Comparison of ENCODE assay signal across 25 cellular contexts in genomic region chr19:41689993-41690800, GRCh38. TPM values are rescaled to one million over a fixed set of nuclear protein-coding genes. Genes with fewer than 3 reads are reported as not detected.
"Had no signal": no experiment of that assay in that cellular context is flagged by ENCODE, and none has a peak within 500 bp of the region (broad histone marks: within the 10 kb centered on the region; RNA-seq: fewer than 3 reads in every experiment).

No MANE protein-coding gene starts in this region.

- H3K27me3 ChIP-seq: transverse colon, vagina had no signal

- H3K4me1 Mint-ChIP-seq: activated naive CD8-positive, alpha-beta T cell treated with anti-CD3 and anti-CD28 coated beads for 36 hours; mesothelial cell of epicardium had no signal

- H3K27ac ChIP-seq: left ventricle myocardium inferior, prostate gland, transverse colon, vagina had no signal

- H3K27ac Mint-ChIP-seq: activated naive CD8-positive, alpha-beta T cell treated with anti-CD3 and anti-CD28 coated beads for 36 hours; activated T-helper 2 cell treated with anti-CD3 and anti-CD28 coated beads, Interferon-gamma antibody, Interleukin-2, Interleukin-4, amounts not matched to agents 10 μg/mL and 5 μg/mL and 100 μg/mL, durations not matched to agents 14 hours and 24 hours and 36 hours; mesothelial cell of epicardium; natural killer cell treated with Interleukin-12 subunit alpha and Interleukin-12 subunit beta and Interleukin-15 and Interleukin-18, amount 100 ng/mL, for 72 hours; stimulated activated effector memory CD8-positive, alpha-beta T cell treated with anti-CD3 and anti-CD28 coated beads, Interleukin-12 subunit alpha, Interleukin-12 subunit beta, amount 100 ng/mL, for 72 hours had no signal

- ATAC-seq: activated T-cell treated with anti-CD3 and anti-CD28 coated beads, Interleukin-2, amount 50 U/mL, for 4 hours; esophagus mucosa; right cardiac atrium; stimulated activated effector memory CD8-positive, alpha-beta T cell treated with anti-CD3 and anti-CD28 coated beads, Interleukin-12 subunit alpha, Interleukin-12 subunit beta, amount 100 ng/mL, for 72 hours had no signal

- H3K36me3 Mint-ChIP-seq: activated naive CD8-positive, alpha-beta T cell treated with anti-CD3 and anti-CD28 coated beads for 36 hours; stimulated activated effector memory CD8-positive, alpha-beta T cell treated with anti-CD3 and anti-CD28 coated beads, Interleukin-12 subunit alpha, Interleukin-12 subunit beta, amount 100 ng/mL, for 72 hours had no signal

- H3K9me3 ChIP-seq: prostate gland, transverse colon, vagina had no signal

- H3K4me3 Mint-ChIP-seq: activated naive CD8-positive, alpha-beta T cell treated with anti-CD3 and anti-CD28 coated beads for 36 hours; activated T-cell treated with anti-CD3 and anti-CD28 coated beads, Interleukin-2, amount 50 U/mL, for 4 hours; mesothelial cell of epicardium; natural killer cell treated with Interleukin-12 subunit alpha and Interleukin-12 subunit beta and Interleukin-15 and Interleukin-18, amount 100 ng/mL, for 72 hours; stimulated activated effector memory CD8-positive, alpha-beta T cell treated with anti-CD3 and anti-CD28 coated beads, Interleukin-12 subunit alpha, Interleukin-12 subunit beta, amount 100 ng/mL, for 72 hours had no signal

- H3K4me3 ChIP-seq: left ventricle myocardium inferior, prostate gland, transverse colon, vagina had no signal

- H3K9me3 Mint-ChIP-seq: activated naive CD8-positive, alpha-beta T cell treated with anti-CD3 and anti-CD28 coated beads for 36 hours; activated T-helper 2 cell treated with anti-CD3 and anti-CD28 coated beads, Interferon-gamma antibody, Interleukin-2, Interleukin-4, amounts not matched to agents 10 μg/mL and 5 μg/mL and 100 μg/mL, durations not matched to agents 14 hours and 24 hours and 36 hours; natural killer cell treated with Interleukin-12 subunit alpha and Interleukin-12 subunit beta and Interleukin-15 and Interleukin-18, amount 100 ng/mL, for 72 hours; stimulated activated effector memory CD8-positive, alpha-beta T cell treated with anti-CD3 and anti-CD28 coated beads, Interleukin-12 subunit alpha, Interleukin-12 subunit beta, amount 100 ng/mL, for 72 hours had no signal

- DNase-seq: activated CD4-positive, alpha-beta T cell treated with anti-CD3 and anti-CD28 coated beads for 1 hour; activated CD8-positive, alpha-beta memory T cell treated with anti-CD3 and anti-CD28 coated beads, Interleukin-2, amount 50 U/mL, for 4 hours; activated naive CD4-positive, alpha-beta T cell; activated naive CD8-positive, alpha-beta T cell treated with anti-CD3 and anti-CD28 coated beads for 36 hours; activated T-cell treated with anti-CD3 and anti-CD28 coated beads, Interleukin-2, amount 50 U/mL, for 4 hours; cortex of kidney; glutamatergic neuron; hippocampal formation; left ventricle myocardium inferior; right cardiac atrium; stimulated activated CD4-positive, alpha-beta T cell treated with anti-CD3 and anti-CD28 coated beads, Interleukin-1b, Interleukin-23, amount 100 ng/mL, for 48 hours; T-helper 1 cell; transverse colon had no signal

- H3K36me3 ChIP-seq: left ventricle myocardium inferior, prostate gland, transverse colon, vagina had no signal

- H3K4me1 ChIP-seq: left ventricle myocardium inferior, prostate gland, transverse colon, vagina had no signal

RNA-seq across cellular contexts. Expression of gene CEACAM7, which starts 2.1 kb away (rescaled TPM):
- total RNA-seq: activated naive CD8-positive, alpha-beta T cell treated with anti-CD3 and anti-CD28 coated beads for 36 hours; activated T-helper 2 cell treated with anti-CD3 and anti-CD28 coated beads, Interferon-gamma antibody, Interleukin-2, Interleukin-4, amounts not matched to agents 10 μg/mL and 5 μg/mL and 100 μg/mL, durations not matched to agents 14 hours and 24 hours and 36 hours; astrocyte; frontal cortex; mesothelial cell of epicardium; natural killer cell treated with Interleukin-12 subunit alpha and Interleukin-12 subunit beta and Interleukin-15 and Interleukin-18, amount 100 ng/mL, for 72 hours; osteocyte; prostate gland; right cardiac atrium; temporal lobe had no signal
- polyA plus RNA-seq: right cardiac atrium had no signal

RNA-seq across cellular contexts. Expression of gene CEACAM5, which starts 18.2 kb away (rescaled TPM):
- total RNA-seq: activated naive CD8-positive, alpha-beta T cell treated with anti-CD3 and anti-CD28 coated beads for 36 hours; activated T-helper 2 cell treated with anti-CD3 and anti-CD28 coated beads, Interferon-gamma antibody, Interleukin-2, Interleukin-4, amounts not matched to agents 10 μg/mL and 5 μg/mL and 100 μg/mL, durations not matched to agents 14 hours and 24 hours and 36 hours; astrocyte; frontal cortex; lung microvascular endothelial cell; mesothelial cell of epicardium; natural killer cell treated with Interleukin-12 subunit alpha and Interleukin-12 subunit beta and Interleukin-15 and Interleukin-18, amount 100 ng/mL, for 72 hours; osteocyte; right cardiac atrium had no signal
